ENCODE assay signal across 1 cellular context in the genomic region with DNA sequence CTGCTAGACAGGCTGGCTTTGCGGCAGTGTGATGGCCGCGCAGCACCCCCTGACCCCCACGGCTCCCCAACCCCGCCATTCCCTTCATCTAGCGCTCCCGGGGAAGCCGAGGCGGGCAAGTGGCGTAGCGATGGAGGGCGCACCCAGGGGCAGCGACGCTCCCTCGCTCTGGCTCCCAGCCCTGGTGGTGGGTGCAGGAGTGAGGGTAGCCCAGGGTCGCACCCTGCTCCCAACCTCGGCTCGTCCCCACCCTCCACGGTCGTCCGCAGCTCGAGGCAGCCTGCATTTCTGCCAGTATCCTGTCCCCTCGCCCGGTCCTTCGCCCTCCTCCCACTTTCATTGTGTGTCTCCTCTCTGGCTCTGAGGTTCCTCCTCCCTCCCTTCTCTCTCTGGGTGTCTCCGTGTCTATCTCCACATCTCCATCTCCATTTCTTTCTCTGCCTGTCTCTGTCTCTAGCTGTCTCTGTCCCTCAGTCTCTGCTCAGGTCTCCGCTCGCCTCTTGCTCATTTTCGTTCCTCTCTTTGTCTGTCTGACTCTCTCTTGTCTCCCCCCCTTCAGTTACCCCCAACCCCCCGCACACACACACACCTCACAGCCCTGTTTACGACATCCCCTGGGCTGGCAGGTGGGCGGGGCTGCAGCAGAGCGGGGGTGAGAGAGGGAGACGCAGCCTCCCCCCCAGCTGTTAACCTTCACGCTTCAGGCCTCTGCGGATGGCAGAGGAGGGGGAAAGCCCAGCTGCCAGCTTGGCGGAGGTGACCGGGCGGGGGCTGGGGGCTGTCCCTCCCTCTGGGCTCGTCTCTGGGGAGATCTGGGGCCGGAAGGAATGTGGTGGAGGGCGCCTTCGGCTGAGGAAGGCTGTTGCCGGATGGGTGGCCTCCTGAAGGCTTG.
TF ChIP-seq lines count a peak whose summit lies in the region.

No MANE protein-coding gene starts in this region.

TF ChIP-seq in HEK293, 187 proteins besides CTCF, POLR2A, EP300 and RAD21 (continued from another document and continues in another):
- TF ChIP-seq ZNF274 (IDR thresholded peaks at IDR 0.05; ENCODE audit: low read length) (no peak), ZNF274 (tag by site-specific recombination; IDR thresholded peaks at IDR 0.05; ENCODE audit: borderline replicate concordance) (no peak), SP7 (tag by site-specific recombination; IDR thresholded peaks at IDR 0.05) (peak; percentile 90), ZNF324 (tag by site-specific recombination; IDR thresholded peaks at IDR 0.05) (peak; percentile 78), ZFP37 (tag by site-specific recombination; IDR thresholded peaks at IDR 0.05) (peak; percentile 68; the same call in 1 of the 2 replicates), ZNF561 (tag by site-specific recombination; IDR thresholded peaks at IDR 0.05; ENCODE audit: borderline replicate concordance) (peak; percentile 45; the same call in 1 of the 2 replicates), ZNF76 (tag by site-specific recombination; IDR thresholded peaks at IDR 0.05; ENCODE audit: borderline replicate concordance, low read depth) (peak; percentile 57), ZNF776 (tag by site-specific recombination; IDR thresholded peaks at IDR 0.05; ENCODE audit: borderline replicate concordance) (no peak), ZNF223 (tag by site-specific recombination; IDR thresholded peaks at IDR 0.05) (no peak), OVOL3 (tag by site-specific recombination; IDR thresholded peaks at IDR 0.05) (no peak), ZBTB20 (tag by site-specific recombination; IDR thresholded peaks at IDR 0.05) (peak; percentile 14), GLI4 (tag by site-specific recombination; IDR thresholded peaks at IDR 0.05) (no peak; the same call in 1 of the 2 replicates), ZNF341 (tag by site-specific recombination; IDR thresholded peaks at IDR 0.05; ENCODE audit: low read depth) (peak; percentile 96), PRDM1 (tag by site-specific recombination; IDR thresholded peaks at IDR 0.05) (peak; percentile 89), ZNF366 (tag by site-specific recombination; conservative IDR thresholded peaks at IDR 0.05) (peak; percentile 99), ZNF394 (tag by site-specific recombination; IDR thresholded peaks at IDR 0.05; ENCODE audit: borderline replicate concordance) (peak; percentile 64; the same call in 1 of the 2 replicates), ZNF701 (tag by site-specific recombination; IDR thresholded peaks at IDR 0.05) (peak; percentile 23; the same call in 1 of the 2 replicates), ZNF548 (tag by site-specific recombination; IDR thresholded peaks at IDR 0.05) (no peak), ZFP41 (tag by site-specific recombination; IDR thresholded peaks at IDR 0.05; ENCODE audit: borderline replicate concordance) (no peak), ZNF175 (tag by site-specific recombination; IDR thresholded peaks at IDR 0.05) (no peak), ZNF335 (tag by site-specific recombination; conservative IDR thresholded peaks at IDR 0.05) (peak; percentile 94), HOXC10 (CRISPR knock-in tag; IDR thresholded peaks at IDR 0.05) (no peak), ZSCAN23 (tag by site-specific recombination; IDR thresholded peaks at IDR 0.05) (no peak; the same call in none of the 2 replicates), ZNF747 (tag by site-specific recombination; IDR thresholded peaks at IDR 0.05) (no peak), ZNF266 (tag by site-specific recombination; IDR thresholded peaks at IDR 0.05; ENCODE audit: low read depth) (no peak), ZNF610 (tag by site-specific recombination; IDR thresholded peaks at IDR 0.05; ENCODE audit: borderline replicate concordance) (no peak), ZNF843 (tag by site-specific recombination; IDR thresholded peaks at IDR 0.05) (peak; percentile 70), ZNF621 (tag by site-specific recombination; IDR thresholded peaks at IDR 0.05) (no peak), ZNF138 (tag by site-specific recombination; IDR thresholded peaks at IDR 0.05; ENCODE audit: borderline replicate concordance) (no peak), ZNF629 (tag by site-specific recombination; IDR thresholded peaks at IDR 0.05) (peak; percentile 93), ZNF140 (tag by site-specific recombination; IDR thresholded peaks at IDR 0.05) (no peak)
- TF ChIP-seq, protein P1, sequence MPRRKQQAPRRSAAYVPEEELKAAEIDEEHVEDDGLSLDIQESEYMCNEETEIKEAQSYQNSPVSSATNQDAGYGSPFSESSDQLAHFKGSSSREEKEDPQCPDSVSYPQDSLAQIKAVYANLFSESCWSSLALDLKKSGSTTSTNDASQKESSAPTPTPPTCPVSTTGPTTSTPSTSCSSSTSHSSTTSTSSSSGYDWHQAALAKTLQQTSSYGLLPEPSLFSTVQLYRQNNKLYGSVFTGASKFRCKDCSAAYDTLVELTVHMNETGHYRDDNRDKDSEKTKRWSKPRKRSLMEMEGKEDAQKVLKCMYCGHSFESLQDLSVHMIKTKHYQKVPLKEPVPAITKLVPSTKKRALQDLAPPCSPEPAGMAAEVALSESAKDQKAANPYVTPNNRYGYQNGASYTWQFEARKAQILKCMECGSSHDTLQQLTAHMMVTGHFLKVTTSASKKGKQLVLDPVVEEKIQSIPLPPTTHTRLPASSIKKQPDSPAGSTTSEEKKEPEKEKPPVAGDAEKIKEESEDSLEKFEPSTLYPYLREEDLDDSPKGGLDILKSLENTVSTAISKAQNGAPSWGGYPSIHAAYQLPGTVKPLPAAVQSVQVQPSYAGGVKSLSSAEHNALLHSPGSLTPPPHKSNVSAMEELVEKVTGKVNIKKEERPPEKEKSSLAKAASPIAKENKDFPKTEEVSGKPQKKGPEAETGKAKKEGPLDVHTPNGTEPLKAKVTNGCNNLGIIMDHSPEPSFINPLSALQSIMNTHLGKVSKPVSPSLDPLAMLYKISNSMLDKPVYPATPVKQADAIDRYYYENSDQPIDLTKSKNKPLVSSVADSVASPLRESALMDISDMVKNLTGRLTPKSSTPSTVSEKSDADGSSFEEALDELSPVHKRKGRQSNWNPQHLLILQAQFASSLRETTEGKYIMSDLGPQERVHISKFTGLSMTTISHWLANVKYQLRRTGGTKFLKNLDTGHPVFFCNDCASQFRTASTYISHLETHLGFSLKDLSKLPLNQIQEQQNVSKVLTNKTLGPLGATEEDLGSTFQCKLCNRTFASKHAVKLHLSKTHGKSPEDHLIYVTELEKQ (tag by site-specific recombination; IDR thresholded peaks at IDR 0.05; ENCODE audit: borderline replicate concordance), result peak; percentile 67; the same call in 1 of the 2 replicates
- TF ChIP-seq, protein P2, sequence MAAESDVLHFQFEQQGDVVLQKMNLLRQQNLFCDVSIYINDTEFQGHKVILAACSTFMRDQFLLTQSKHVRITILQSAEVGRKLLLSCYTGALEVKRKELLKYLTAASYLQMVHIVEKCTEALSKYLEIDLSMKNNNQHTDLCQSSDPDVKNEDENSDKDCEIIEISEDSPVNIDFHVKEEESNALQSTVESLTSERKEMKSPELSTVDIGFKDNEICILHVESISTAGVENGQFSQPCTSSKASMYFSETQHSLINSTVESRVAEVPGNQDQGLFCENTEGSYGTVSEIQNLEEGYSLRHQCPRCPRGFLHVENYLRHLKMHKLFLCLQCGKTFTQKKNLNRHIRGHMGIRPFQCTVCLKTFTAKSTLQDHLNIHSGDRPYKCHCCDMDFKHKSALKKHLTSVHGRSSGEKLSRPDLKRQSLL (tag by site-specific recombination; IDR thresholded peaks at IDR 0.05), result peak; percentile 47; the same call in 1 of the 2 replicates
- TF ChIP-seq, protein P3, sequence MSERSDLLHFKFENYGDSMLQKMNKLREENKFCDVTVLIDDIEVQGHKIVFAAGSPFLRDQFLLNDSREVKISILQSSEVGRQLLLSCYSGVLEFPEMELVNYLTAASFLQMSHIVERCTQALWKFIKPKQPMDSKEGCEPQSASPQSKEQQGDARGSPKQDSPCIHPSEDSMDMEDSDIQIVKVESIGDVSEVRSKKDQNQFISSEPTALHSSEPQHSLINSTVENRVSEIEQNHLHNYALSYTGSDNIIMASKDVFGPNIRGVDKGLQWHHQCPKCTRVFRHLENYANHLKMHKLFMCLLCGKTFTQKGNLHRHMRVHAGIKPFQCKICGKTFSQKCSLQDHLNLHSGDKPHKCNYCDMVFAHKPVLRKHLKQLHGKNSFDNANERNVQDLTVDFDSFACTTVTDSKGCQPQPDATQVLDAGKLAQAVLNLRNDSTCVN (tag by site-specific recombination; optimal IDR thresholded peaks at IDR 0.05), result peak; percentile 57
- TF ChIP-seq, protein P4, sequence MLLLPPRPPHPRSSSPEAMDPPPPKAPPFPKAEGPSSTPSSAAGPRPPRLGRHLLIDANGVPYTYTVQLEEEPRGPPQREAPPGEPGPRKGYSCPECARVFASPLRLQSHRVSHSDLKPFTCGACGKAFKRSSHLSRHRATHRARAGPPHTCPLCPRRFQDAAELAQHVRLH (tag by site-specific recombination; IDR thresholded peaks at IDR 0.05), result peak; percentile 61
- TF ChIP-seq, protein P5, sequence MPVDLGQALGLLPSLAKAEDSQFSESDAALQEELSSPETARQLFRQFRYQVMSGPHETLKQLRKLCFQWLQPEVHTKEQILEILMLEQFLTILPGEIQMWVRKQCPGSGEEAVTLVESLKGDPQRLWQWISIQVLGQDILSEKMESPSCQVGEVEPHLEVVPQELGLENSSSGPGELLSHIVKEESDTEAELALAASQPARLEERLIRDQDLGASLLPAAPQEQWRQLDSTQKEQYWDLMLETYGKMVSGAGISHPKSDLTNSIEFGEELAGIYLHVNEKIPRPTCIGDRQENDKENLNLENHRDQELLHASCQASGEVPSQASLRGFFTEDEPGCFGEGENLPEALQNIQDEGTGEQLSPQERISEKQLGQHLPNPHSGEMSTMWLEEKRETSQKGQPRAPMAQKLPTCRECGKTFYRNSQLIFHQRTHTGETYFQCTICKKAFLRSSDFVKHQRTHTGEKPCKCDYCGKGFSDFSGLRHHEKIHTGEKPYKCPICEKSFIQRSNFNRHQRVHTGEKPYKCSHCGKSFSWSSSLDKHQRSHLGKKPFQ (tag by site-specific recombination; IDR thresholded peaks at IDR 0.05), result 0 out of 2 replicates have a peak, but pooled peaks have one; percentile 12
- TF ChIP-seq, protein P6, sequence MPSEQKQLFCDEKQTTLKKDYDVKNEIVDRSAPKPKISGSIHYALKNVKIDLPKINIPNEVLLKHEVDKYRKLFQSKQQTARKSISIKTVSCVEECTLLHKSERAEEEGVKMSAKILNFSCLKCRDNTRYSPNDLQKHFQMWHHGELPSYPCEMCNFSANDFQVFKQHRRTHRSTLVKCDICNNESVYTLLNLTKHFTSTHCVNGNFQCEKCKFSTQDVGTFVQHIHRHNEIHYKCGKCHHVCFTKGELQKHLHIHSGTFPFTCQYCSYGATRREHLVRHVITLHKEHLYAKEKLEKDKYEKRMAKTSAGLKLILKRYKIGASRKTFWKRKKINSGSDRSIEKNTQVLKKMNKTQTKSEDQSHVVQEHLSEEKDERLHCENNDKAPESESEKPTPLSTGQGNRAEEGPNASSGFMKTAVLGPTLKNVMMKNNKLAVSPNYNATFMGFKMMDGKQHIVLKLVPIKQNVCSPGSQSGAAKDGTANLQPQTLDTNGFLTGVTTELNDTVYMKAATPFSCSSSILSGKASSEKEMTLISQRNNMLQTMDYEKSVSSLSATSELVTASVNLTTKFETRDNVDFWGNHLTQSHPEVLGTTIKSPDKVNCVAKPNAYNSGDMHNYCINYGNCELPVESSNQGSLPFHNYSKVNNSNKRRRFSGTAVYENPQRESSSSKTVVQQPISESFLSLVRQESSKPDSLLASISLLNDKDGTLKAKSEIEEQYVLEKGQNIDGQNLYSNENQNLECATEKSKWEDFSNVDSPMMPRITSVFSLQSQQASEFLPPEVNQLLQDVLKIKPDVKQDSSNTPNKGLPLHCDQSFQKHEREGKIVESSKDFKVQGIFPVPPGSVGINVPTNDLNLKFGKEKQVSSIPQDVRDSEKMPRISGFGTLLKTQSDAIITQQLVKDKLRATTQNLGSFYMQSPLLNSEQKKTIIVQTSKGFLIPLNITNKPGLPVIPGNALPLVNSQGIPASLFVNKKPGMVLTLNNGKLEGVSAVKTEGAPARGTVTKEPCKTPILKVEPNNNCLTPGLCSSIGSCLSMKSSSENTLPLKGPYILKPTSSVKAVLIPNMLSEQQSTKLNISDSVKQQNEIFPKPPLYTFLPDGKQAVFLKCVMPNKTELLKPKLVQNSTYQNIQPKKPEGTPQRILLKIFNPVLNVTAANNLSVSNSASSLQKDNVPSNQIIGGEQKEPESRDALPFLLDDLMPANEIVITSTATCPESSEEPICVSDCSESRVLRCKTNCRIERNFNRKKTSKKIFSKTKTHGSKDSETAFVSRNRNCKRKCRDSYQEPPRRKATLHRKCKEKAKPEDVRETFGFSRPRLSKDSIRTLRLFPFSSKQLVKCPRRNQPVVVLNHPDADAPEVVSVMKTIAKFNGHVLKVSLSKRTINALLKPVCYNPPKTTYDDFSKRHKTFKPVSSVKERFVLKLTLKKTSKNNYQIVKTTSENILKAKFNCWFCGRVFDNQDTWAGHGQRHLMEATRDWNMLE (tag by site-specific recombination; conservative IDR thresholded peaks at IDR 0.05; ENCODE audit: low read depth), result no peak
- TF ChIP-seq, protein P7, sequence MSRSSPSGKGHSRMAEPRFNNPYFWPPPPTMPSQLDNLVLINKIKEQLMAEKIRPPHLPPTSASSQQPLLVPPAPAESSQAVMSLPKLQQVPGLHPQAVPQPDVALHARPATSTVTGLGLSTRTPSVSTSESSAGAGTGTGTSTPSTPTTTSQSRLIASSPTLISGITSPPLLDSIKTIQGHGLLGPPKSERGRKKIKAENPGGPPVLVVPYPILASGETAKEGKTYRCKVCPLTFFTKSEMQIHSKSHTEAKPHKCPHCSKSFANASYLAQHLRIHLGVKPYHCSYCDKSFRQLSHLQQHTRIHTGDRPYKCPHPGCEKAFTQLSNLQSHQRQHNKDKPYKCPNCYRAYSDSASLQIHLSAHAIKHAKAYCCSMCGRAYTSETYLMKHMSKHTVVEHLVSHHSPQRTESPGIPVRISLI (tag by site-specific recombination; IDR thresholded peaks at IDR 0.05), result 0 out of 2 replicates have a peak, but pooled peaks have one; percentile 12
- TF ChIP-seq, protein P8, sequence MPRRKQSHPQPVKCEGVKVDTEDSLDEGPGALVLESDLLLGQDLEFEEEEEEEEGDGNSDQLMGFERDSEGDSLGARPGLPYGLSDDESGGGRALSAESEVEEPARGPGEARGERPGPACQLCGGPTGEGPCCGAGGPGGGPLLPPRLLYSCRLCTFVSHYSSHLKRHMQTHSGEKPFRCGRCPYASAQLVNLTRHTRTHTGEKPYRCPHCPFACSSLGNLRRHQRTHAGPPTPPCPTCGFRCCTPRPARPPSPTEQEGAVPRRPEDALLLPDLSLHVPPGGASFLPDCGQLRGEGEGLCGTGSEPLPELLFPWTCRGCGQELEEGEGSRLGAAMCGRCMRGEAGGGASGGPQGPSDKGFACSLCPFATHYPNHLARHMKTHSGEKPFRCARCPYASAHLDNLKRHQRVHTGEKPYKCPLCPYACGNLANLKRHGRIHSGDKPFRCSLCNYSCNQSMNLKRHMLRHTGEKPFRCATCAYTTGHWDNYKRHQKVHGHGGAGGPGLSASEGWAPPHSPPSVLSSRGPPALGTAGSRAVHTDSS (tag by site-specific recombination; IDR thresholded peaks at IDR 0.05), result no peak
- TF ChIP-seq, protein P9, sequence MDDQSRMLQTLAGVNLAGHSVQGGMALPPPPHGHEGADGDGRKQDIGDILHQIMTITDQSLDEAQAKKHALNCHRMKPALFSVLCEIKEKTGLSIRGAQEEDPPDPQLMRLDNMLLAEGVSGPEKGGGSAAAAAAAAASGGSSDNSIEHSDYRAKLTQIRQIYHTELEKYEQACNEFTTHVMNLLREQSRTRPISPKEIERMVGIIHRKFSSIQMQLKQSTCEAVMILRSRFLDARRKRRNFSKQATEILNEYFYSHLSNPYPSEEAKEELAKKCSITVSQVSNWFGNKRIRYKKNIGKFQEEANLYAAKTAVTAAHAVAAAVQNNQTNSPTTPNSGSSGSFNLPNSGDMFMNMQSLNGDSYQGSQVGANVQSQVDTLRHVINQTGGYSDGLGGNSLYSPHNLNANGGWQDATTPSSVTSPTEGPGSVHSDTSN (CRISPR knock-in tag; IDR thresholded peaks at IDR 0.05), result no peak
